Comparison of ENCODE assay signal across 2 cellular contexts in genomic region chr1:15747378-15747777, GRCh38.
A peak's percentile ranks its signal among the peaks of the same experiment; 100 is the strongest.
TF ChIP-seq lines count a peak whose summit lies in the region.

No MANE protein-coding gene starts in this region.

TF ChIP-seq in HepG2, 621 proteins besides CTCF, POLR2A, EP300 and RAD21 (continues in another document):
- TF ChIP-seq RARA (CRISPR knock-in tag; IDR thresholded peaks at IDR 0.05) = peak; percentile 90
- no peak for TF ChIP-seq GFI1 (CRISPR knock-in tag; IDR thresholded peaks at IDR 0.05; ENCODE audit: borderline replicate concordance)
- peak; percentile 78 for TF ChIP-seq ZFX (CRISPR knock-in tag; IDR thresholded peaks at IDR 0.05; ENCODE audit: low read depth)
- TF ChIP-seq ZNF543 (CRISPR knock-in tag; IDR thresholded peaks at IDR 0.05) = 0 out of 2 replicates have a peak, but pooled peaks have one; percentile 34
- TF ChIP-seq NR2F2 (IDR thresholded peaks at IDR 0.05; ENCODE audit: borderline replicate concordance, low read depth) = 0 out of 2 replicates have a peak, but pooled peaks have one; percentile 15
- TF ChIP-seq FOXA1 (IDR thresholded peaks at IDR 0.05) = no peak
- peak; percentile 52 for TF ChIP-seq FOXA1 (CRISPR knock-in tag; IDR thresholded peaks at IDR 0.05)
- 0 out of 2 replicates have a peak, but pooled peaks have one; percentile 53 for TF ChIP-seq MEIS1 (CRISPR knock-in tag; IDR thresholded peaks at IDR 0.05; ENCODE audit: borderline replicate concordance)
- 0 out of 2 replicates have a peak, but pooled peaks have one; percentile 17 for TF ChIP-seq ZNF572 (CRISPR knock-in tag; IDR thresholded peaks at IDR 0.05)
- peak; percentile 24; the same call in 1 of the 2 replicates for TF ChIP-seq RXRB (CRISPR knock-in tag; IDR thresholded peaks at IDR 0.05; ENCODE audit: borderline replicate concordance)
- TF ChIP-seq ASH2L (IDR thresholded peaks at IDR 0.05; ENCODE audit: insufficient read length, low read depth, low read length) = no peak
- TF ChIP-seq MED1 (CRISPR knock-in tag; IDR thresholded peaks at IDR 0.05) = peak; percentile 46; the same call in 1 of the 2 replicates
- no peak for TF ChIP-seq HOXD1 (CRISPR knock-in tag; IDR thresholded peaks at IDR 0.05)
- TF ChIP-seq, protein P1, sequence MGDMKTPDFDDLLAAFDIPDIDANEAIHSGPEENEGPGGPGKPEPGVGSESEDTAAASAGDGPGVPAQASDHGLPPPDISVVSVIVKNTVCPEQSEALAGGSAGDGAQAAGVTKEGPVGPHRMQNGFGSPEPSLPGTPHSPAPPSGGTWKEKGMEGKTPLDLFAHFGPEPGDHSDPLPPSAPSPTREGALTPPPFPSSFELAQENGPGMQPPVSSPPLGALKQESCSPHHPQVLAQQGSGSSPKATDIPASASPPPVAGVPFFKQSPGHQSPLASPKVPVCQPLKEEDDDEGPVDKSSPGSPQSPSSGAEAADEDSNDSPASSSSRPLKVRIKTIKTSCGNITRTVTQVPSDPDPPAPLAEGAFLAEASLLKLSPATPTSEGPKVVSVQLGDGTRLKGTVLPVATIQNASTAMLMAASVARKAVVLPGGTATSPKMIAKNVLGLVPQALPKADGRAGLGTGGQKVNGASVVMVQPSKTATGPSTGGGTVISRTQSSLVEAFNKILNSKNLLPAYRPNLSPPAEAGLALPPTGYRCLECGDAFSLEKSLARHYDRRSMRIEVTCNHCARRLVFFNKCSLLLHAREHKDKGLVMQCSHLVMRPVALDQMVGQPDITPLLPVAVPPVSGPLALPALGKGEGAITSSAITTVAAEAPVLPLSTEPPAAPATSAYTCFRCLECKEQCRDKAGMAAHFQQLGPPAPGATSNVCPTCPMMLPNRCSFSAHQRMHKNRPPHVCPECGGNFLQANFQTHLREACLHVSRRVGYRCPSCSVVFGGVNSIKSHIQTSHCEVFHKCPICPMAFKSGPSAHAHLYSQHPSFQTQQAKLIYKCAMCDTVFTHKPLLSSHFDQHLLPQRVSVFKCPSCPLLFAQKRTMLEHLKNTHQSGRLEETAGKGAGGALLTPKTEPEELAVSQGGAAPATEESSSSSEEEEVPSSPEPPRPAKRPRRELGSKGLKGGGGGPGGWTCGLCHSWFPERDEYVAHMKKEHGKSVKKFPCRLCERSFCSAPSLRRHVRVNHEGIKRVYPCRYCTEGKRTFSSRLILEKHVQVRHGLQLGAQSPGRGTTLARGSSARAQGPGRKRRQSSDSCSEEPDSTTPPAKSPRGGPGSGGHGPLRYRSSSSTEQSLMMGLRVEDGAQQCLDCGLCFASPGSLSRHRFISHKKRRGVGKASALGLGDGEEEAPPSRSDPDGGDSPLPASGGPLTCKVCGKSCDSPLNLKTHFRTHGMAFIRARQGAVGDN (CRISPR knock-in tag; IDR thresholded peaks at IDR 0.05) = peak; percentile 58
- TF ChIP-seq HNF4A (CRISPR knock-in tag; IDR thresholded peaks at IDR 0.05) = peak; percentile 37
- peak; percentile 58; the same call in 1 of the 2 replicates for TF ChIP-seq HIC2 (CRISPR knock-in tag; IDR thresholded peaks at IDR 0.05; ENCODE audit: low read depth)
- TF ChIP-seq ZNF652 (CRISPR knock-in tag; IDR thresholded peaks at IDR 0.05; ENCODE audit: borderline replicate concordance, low read depth) = no peak
- TF ChIP-seq PHF8 (CRISPR knock-in tag; IDR thresholded peaks at IDR 0.05) = 0 out of 2 replicates have a peak, but pooled peaks have one; percentile 17
- TF ChIP-seq ELF3 (CRISPR knock-in tag; IDR thresholded peaks at IDR 0.05) = peak; percentile 47; the same call in 1 of the 2 replicates
- TF ChIP-seq, protein P2, sequence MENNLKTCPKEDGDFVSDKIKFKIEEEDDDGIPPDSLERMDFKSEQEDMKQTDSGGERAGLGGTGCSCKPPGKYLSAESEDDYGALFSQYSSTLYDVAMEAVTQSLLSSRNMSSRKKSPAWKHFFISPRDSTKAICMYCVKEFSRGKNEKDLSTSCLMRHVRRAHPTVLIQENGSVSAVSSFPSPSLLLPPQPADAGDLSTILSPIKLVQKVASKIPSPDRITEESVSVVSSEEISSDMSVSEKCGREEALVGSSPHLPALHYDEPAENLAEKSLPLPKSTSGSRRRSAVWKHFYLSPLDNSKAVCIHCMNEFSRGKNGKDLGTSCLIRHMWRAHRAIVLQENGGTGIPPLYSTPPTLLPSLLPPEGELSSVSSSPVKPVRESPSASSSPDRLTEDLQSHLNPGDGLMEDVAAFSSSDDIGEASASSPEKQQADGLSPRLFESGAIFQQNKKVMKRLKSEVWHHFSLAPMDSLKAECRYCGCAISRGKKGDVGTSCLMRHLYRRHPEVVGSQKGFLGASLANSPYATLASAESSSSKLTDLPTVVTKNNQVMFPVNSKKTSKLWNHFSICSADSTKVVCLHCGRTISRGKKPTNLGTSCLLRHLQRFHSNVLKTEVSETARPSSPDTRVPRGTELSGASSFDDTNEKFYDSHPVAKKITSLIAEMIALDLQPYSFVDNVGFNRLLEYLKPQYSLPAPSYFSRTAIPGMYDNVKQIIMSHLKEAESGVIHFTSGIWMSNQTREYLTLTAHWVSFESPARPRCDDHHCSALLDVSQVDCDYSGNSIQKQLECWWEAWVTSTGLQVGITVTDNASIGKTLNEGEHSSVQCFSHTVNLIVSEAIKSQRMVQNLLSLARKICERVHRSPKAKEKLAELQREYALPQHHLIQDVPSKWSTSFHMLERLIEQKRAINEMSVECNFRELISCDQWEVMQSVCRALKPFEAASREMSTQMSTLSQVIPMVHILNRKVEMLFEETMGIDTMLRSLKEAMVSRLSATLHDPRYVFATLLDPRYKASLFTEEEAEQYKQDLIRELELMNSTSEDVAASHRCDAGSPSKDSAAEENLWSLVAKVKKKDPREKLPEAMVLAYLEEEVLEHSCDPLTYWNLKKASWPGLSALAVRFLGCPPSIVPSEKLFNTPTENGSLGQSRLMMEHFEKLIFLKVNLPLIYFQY (CRISPR knock-in tag; IDR thresholded peaks at IDR 0.05; ENCODE audit: borderline replicate concordance) = peak; percentile 52; the same call in 1 of the 2 replicates
- no peak for TF ChIP-seq SOX6 (IDR thresholded peaks at IDR 0.05)
- peak; percentile 50; the same call in 1 of the 2 replicates for TF ChIP-seq SOX6 (CRISPR knock-in tag; IDR thresholded peaks at IDR 0.05)

TF ChIP-seq in K562, 482 proteins besides CTCF, POLR2A, EP300 and RAD21:
- TF ChIP-seq, protein P3, sequence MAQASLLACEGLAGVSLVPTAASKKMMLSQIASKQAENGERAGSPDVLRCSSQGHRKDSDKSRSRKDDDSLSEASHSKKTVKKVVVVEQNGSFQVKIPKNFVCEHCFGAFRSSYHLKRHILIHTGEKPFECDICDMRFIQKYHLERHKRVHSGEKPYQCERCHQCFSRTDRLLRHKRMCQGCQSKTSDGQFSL (CRISPR knock-in tag; IDR thresholded peaks at IDR 0.05) = peak; percentile 24; the same call in 1 of the 2 replicates
- TF ChIP-seq, protein P3 (tag; IDR thresholded peaks at IDR 0.05) = no peak
- TF ChIP-seq ZC3H11A (IDR thresholded peaks at IDR 0.05; ENCODE audit: low read depth, low read length) = no peak
